ENCODE assay signal across 1 cellular context in the genomic region with DNA sequence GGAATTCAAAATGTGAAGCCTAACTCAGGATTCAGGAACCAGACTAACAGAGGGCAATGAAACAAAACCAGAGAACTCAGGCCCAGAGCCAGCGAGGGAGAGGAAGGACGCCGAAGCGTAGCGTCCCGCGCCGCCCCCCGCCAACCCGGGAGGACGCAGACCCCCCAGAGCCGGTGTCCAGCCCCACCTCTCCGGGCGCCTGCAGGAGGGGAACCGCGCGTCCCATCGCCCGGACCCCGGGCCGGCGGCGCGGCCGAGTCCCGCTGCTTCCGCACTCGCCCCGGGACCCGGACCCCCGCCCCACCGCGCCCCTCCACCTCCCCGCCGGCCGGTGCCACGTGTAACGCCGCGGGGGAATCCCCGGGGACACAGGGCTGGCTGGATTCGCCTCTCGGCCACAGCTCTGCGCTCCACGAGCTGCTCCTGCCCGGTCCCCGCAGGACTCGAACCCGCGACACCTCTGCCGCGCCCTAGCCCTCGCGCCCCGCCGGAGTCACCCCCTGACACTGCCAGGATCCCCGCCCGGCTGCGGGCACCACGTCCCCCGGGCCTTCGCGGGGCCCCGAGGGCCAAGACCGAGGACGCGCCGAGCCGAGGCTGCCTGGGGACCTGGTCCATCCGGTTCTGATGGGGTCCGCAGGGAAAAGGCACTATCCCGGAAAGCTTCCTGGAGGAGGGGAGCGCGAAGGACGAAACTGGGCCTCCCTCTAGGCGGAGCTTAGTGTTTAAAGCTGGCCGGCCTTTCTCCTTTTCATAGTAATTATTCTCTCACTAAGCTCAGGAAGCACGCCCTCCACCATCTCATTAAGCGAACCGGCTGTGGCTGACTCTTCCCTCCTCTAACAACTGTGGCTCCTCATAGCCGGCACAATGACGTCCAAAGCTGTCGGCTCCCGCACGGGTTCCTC.
TF ChIP-seq lines count a peak whose summit lies in the region.

No MANE protein-coding gene starts in this region.

TF ChIP-seq in WTC11, 78 proteins besides CTCF, POLR2A, EP300 and RAD21 (continued from another document):
- TF ChIP-seq, protein P1, sequence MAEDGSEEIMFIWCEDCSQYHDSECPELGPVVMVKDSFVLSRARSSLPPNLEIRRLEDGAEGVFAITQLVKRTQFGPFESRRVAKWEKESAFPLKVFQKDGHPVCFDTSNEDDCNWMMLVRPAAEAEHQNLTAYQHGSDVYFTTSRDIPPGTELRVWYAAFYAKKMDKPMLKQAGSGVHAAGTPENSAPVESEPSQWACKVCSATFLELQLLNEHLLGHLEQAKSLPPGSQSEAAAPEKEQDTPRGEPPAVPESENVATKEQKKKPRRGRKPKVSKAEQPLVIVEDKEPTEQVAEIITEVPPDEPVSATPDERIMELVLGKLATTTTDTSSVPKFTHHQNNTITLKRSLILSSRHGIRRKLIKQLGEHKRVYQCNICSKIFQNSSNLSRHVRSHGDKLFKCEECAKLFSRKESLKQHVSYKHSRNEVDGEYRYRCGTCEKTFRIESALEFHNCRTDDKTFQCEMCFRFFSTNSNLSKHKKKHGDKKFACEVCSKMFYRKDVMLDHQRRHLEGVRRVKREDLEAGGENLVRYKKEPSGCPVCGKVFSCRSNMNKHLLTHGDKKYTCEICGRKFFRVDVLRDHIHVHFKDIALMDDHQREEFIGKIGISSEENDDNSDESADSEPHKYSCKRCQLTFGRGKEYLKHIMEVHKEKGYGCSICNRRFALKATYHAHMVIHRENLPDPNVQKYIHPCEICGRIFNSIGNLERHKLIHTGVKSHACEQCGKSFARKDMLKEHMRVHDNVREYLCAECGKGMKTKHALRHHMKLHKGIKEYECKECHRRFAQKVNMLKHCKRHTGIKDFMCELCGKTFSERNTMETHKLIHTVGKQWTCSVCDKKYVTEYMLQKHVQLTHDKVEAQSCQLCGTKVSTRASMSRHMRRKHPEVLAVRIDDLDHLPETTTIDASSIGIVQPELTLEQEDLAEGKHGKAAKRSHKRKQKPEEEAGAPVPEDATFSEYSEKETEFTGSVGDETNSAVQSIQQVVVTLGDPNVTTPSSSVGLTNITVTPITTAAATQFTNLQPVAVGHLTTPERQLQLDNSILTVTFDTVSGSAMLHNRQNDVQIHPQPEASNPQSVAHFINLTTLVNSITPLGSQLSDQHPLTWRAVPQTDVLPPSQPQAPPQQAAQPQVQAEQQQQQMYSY (CRISPR knock-in tag; IDR thresholded peaks at IDR 0.05), result no peak
- TF ChIP-seq, protein P2, sequence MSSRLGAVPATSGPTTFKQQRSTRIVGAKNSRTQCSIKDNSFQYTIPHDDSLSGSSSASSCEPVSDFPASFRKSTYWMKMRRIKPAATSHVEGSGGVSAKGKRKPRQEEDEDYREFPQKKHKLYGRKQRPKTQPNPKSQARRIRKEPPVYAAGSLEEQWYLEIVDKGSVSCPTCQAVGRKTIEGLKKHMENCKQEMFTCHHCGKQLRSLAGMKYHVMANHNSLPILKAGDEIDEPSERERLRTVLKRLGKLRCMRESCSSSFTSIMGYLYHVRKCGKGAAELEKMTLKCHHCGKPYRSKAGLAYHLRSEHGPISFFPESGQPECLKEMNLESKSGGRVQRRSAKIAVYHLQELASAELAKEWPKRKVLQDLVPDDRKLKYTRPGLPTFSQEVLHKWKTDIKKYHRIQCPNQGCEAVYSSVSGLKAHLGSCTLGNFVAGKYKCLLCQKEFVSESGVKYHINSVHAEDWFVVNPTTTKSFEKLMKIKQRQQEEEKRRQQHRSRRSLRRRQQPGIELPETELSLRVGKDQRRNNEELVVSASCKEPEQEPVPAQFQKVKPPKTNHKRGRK (CRISPR knock-in tag; IDR thresholded peaks at IDR 0.05; ENCODE audit: borderline replicate concordance), result no peak
- TF ChIP-seq ESRRA (CRISPR knock-in tag; IDR thresholded peaks at IDR 0.05; ENCODE audit: borderline replicate concordance) (no peak), HMGA2 (CRISPR knock-in tag; IDR thresholded peaks at IDR 0.05) (no peak)
- TF ChIP-seq, protein P3, sequence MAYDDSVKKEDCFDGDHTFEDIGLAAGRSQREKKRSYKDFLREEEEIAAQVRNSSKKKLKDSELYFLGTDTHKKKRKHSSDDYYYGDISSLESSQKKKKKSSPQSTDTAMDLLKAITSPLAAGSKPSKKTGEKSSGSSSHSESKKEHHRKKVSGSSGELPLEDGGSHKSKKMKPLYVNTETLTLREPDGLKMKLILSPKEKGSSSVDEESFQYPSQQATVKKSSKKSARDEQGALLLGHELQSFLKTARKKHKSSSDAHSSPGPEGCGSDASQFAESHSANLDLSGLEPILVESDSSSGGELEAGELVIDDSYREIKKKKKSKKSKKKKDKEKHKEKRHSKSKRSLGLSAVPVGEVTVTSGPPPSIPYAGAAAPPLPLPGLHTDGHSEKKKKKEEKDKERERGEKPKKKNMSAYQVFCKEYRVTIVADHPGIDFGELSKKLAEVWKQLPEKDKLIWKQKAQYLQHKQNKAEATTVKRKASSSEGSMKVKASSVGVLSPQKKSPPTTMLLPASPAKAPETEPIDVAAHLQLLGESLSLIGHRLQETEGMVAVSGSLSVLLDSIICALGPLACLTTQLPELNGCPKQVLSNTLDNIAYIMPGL (CRISPR knock-in tag; IDR thresholded peaks at IDR 0.05), result 0 out of 2 replicates have a peak, but pooled peaks have one; percentile 44
